22 cellular contexts compared by ENCODE assay signal in genomic region chr6:114281496-114281895, GRCh38.
DNase-seq lines count a peak whose midpoint lies in the region; ATAC-seq, FAIRE-seq and TF ChIP-seq lines count a peak whose summit lies in the region.
"Had no signal": no experiment of that assay in that cellular context is flagged by ENCODE, and none has a peak within 500 bp of the region (broad histone marks: within the 10 kb centered on the region; RNA-seq: fewer than 3 reads in every experiment).

No MANE protein-coding gene starts in this region.

- H3K27me3 ChIP-seq in HAP-1 (ENCODE audit: low read depth), result no peaks in the 10 kb centered on the region
- no peaks in the 10 kb centered on the region; a peak in 1 of 4 replicates for H3K27me3 ChIP-seq in GM12878 (replicated peaks in 1 of 2; ENCODE audit: control insufficient read depth in 2 of 2, insufficient read depth in 2 of 2, low read length in 1 of 2)
- H3K27me3 ChIP-seq in mesendoderm (ENCODE audit: insufficient read depth, low read length, poor library complexity), result no peaks in the 10 kb centered on the region
- H3K27me3 ChIP-seq in right cardiac atrium (ENCODE audit: control insufficient read depth, insufficient read depth), result no peaks in the 10 kb centered on the region
- H3K27me3 ChIP-seq: Peyer's patch had no signal

- BruUV-seq in GM12878 (replicated peaks; lab: Mats Ljungman, UMichigan), result no TSS peak

- H4K20me1 ChIP-seq in GM12878 (ENCODE audit: control insufficient read depth, insufficient read depth), result no peaks in the 10 kb centered on the region

- H3K27me3 Mint-ChIP-seq in natural killer cell (ENCODE audit: low read depth in 2 of 2), result no peaks in the 10 kb centered on the region

- H3K23ac ChIP-seq in mesendoderm (ENCODE audit: low read length), result no peak overlapping the region

- no peaks in the 10 kb centered on the region for H3K4me1 Mint-ChIP-seq in natural killer cell
- H3K4me1 Mint-ChIP-seq: CD14-positive monocyte had no signal

- TF ChIP-seq RAD21 in GM12878 (IDR thresholded peaks at IDR 0.05; ENCODE audit: insufficient read depth, low read depth, low read length), result no peak

- no peak overlapping the region for H2AK5ac ChIP-seq in mesendoderm (ENCODE audit: low read length)

- H4K8ac ChIP-seq in mesendoderm (ENCODE audit: low read depth, low read length), result peak overlapping the region; percentile 28

- peak overlapping the region; percentile 28 for H3K18ac ChIP-seq in mesendoderm (ENCODE audit: low read length)

- no peaks in the 10 kb centered on the region for H3K79me1 ChIP-seq in mesendoderm (ENCODE audit: low read length)

- H3K27ac Mint-ChIP-seq in natural killer cell, result no peak overlapping the region
- H3K27ac Mint-ChIP-seq: CD14-positive monocyte had no signal

- H2BK15ac ChIP-seq in mesendoderm (replicated peaks; ENCODE audit: low read depth), result no peak overlapping the region

- TF ChIP-seq POLR2A in GM12878 (IDR thresholded peaks at IDR 0.05; ENCODE audit: low read depth, low read length), result no peak

- H3K79me2 ChIP-seq in GM12878 (ENCODE audit: control insufficient read depth, insufficient read depth, low read length) (no peaks in the 10 kb centered on the region), mesendoderm (ENCODE audit: control insufficient read depth, insufficient read depth, low read length) (no peaks in the 10 kb centered on the region)

- no peak overlapping the region for H2BK5ac ChIP-seq in mesendoderm (ENCODE audit: low read length)

- RAD21 ChIA-PET in GM12878 (lab: Charles Lee; ENCODE audit: unreplicated experiment), result no interaction called here

- H3K27ac ChIP-seq in GM12878 (ENCODE audit: control insufficient read depth, insufficient read depth), result no peak overlapping the region
- H3K27ac ChIP-seq in mesendoderm (ENCODE audit: low read depth, low read length), result no peak overlapping the region
- H3K27ac ChIP-seq in right cardiac atrium (ENCODE audit: low read length), result no peak overlapping the region
- H3K27ac ChIP-seq: coronary artery, GM23248, Peyer's patch, skin epidermis had no signal

- H3K9me3 Mint-ChIP-seq in natural killer cell, result peaks cover 0 to 2% of the 10 kb centered on the region in 2 donors
- H3K9me3 Mint-ChIP-seq: activated T-cell treated with anti-CD3 and anti-CD28 coated beads, Interleukin-2, amount 50 U/mL, for 4 hours had no signal

- WGBS in GM12878 (ENCODE audit: insufficient coverage, insufficient replicate concordance, low lambda C conversion rate, missing lambda C conversion rate), result 65% methylated on average over 3 of the region's 3 CpGs
- no CpG with 5 or more reads among the region's 3 CpGs for WGBS in mesendoderm (ENCODE audit: extremely low coverage, insufficient coverage, low lambda C conversion rate)
- WGBS in right cardiac atrium, result 33% methylated on average over 3 of the region's 3 CpGs

- H3K4me1 ChIP-seq in HAP-1, result peaks cover 18% of the 10 kb centered on the region
- H3K4me1 ChIP-seq in GM12878 (ENCODE audit: control insufficient read depth, insufficient read depth, low read length), result no peaks in the 10 kb centered on the region
- peaks cover 2% of the 10 kb centered on the region for H3K4me1 ChIP-seq in mesendoderm (ENCODE audit: control insufficient read depth, low read depth, low read length)
- H3K4me1 ChIP-seq in right cardiac atrium (ENCODE audit: control insufficient read depth, insufficient read depth, low read length), result no peaks in the 10 kb centered on the region
- H3K4me1 ChIP-seq: Peyer's patch had no signal

- TF ChIP-seq CTCF in GM12878 (IDR thresholded peaks at IDR 0.05 in 2 of 3, conservative IDR thresholded peaks at IDR 0.05 in 1 of 3; ENCODE audit: control insufficient read depth in 2 of 3, extremely low read depth in 1 of 3, insufficient read depth in 1 of 3, low read depth in 3 of 3, low read length in 3 of 3) (no peak), natural killer cell (IDR thresholded peaks at IDR 0.05) (no peak)

- intact Hi-C loops in GM12878 (cut with micrococcal nuclease; ENCODE audit: unreplicated experiment) (no loop called here), right cardiac atrium (cut with DNase I) (no loop called here), natural killer cell (cut with micrococcal nuclease) (no loop called here)

- H3K36me3 Mint-ChIP-seq in natural killer cell, result no peaks in the 10 kb centered on the region
- H3K36me3 Mint-ChIP-seq: CD14-positive monocyte had no signal

- ATAC-seq in GM12878 (no peak), right cardiac atrium (no peak), natural killer cell (no peak)
- ATAC-seq: activated T-cell treated with anti-CD3 and anti-CD28 coated beads, Interleukin-2, amount 50 U/mL, for 4 hours had no signal

- POLR2A ChIA-PET in GM12878 (lab: Charles Lee), result no interaction called here

- H3K4me3 Mint-ChIP-seq in natural killer cell, result no peak overlapping the region
- H3K4me3 Mint-ChIP-seq: activated T-cell treated with anti-CD3 and anti-CD28 coated beads, Interleukin-2, amount 50 U/mL, for 4 hours; CD14-positive monocyte had no signal

- TF ChIP-seq EP300 in GM12878 (IDR thresholded peaks at IDR 0.05; ENCODE audit: borderline replicate concordance in 1 of 2, control insufficient read depth in 1 of 2, low read depth in 2 of 2, low read length in 2 of 2), result no peak

- H3K9ac ChIP-seq in GM12878 (ENCODE audit: control insufficient read depth, insufficient read depth, low read length) (no peak overlapping the region), mesendoderm (ENCODE audit: low read length) (no peak overlapping the region)
- H3K9ac ChIP-seq: GM23248 had no signal

- no peak overlapping the region for H4K5ac ChIP-seq in mesendoderm (ENCODE audit: low read length)

- H3K4me3 ChIP-seq in HAP-1 (no peak overlapping the region), GM12878 (no peak overlapping the region), mesendoderm (ENCODE audit: low read length) (no peak overlapping the region), right cardiac atrium (ENCODE audit: low read length) (no peak overlapping the region)
- H3K4me3 ChIP-seq: coronary artery, GM23248, Peyer's patch, skin epidermis had no signal

- no peak for FAIRE-seq in GM12878 (lab: Jason Lieb, UNC)
- FAIRE-seq: bronchial epithelial cell had no signal

- H3K9me3 ChIP-seq in HAP-1 (no peaks in the 10 kb centered on the region), GM12878 (replicated peaks; ENCODE audit: control insufficient read depth, insufficient read depth, low read length) (no peaks in the 10 kb centered on the region), right cardiac atrium (ENCODE audit: control insufficient read depth, low read length) (no peaks in the 10 kb centered on the region)
- H3K9me3 ChIP-seq: Peyer's patch had no signal

- SMC1A ChIA-PET in GM12878 (lab: Charles Lee; ENCODE audit: uncharacterized antibody, unreplicated experiment), result interaction anchor here (1.2 kb wide), 1 partner anchor 23 kb away, joined by 3 read pairs; no protein-coding TSS in a partner anchor

- H2BK120ac ChIP-seq in mesendoderm (ENCODE audit: low read depth, low read length), result no peak overlapping the region

- CTCF ChIA-PET in GM12878 (lab: Yijun Ruan, JAX), result no interaction called here

- H3K56ac ChIP-seq in mesendoderm (ENCODE audit: low read length), result no peak overlapping the region

- DNase-seq in HAP-1 (ENCODE audit: low spot score in 2 of 2), result peak; percentile 55 to 68
- peak; percentile 94 for DNase-seq in NCI-H2171 treated with DMSO at 0.1 percent for 48 hours (lab: John Stamatoyannopoulos, UW)
- DNase-seq in GM12878 (ENCODE audit: low read depth, low spot score), result no peak
- DNase-seq in mesendoderm, result peak; percentile 48
- no peak for DNase-seq in right cardiac atrium
- DNase-seq in natural killer cell, result no peak
- DNase-seq in iPS-NIHi11 (ENCODE audit: low spot score), result no peak
- no peak for DNase-seq in ureter (ENCODE audit: low spot score)
- DNase-seq: activated CD4-positive, alpha-beta T cell treated with anti-CD3 and anti-CD28 coated beads for 48 hours; activated naive CD4-positive, alpha-beta T cell treated with Interleukin-2 at 50 U/mL for 16 hours; activated T-cell treated with anti-CD3 and anti-CD28 coated beads, Interleukin-2, amount 50 U/mL, for 4 hours; GM23248; Karpas-422; NCI-H1092; NCI-H1930; nucleus accumbens; Peyer's patch; trophoblast cell had no signal

- H2AFZ ChIP-seq in GM12878 (ENCODE audit: control insufficient read depth, low read depth, low read length), result no peak overlapping the region
- H2AFZ ChIP-seq: GM23248 had no signal

- in situ Hi-C loops in HAP-1 (cut with MboI; ENCODE audit: low sequenced_read_pairs) (no loop called here), GM12878 (cut with MboI) (no loop called here)

- H3K36me3 ChIP-seq in HAP-1 (replicated peaks) (no peaks in the 10 kb centered on the region), GM12878 (ENCODE audit: control insufficient read depth in 2 of 2, insufficient read depth in 2 of 2, low read length in 1 of 2) (no peaks in the 10 kb centered on the region), mesendoderm (ENCODE audit: control insufficient read depth, insufficient read depth, low read length) (no peaks in the 10 kb centered on the region)
- H3K36me3 ChIP-seq: Peyer's patch had no signal

- H3K4me2 ChIP-seq in GM12878 (ENCODE audit: control insufficient read depth, insufficient read depth) (no peak overlapping the region), mesendoderm (ENCODE audit: low read length) (no peak overlapping the region)

- no peak overlapping the region for H3K4ac ChIP-seq in mesendoderm (ENCODE audit: low read depth, low read length)

TF ChIP-seq in GM12878, 131 proteins besides CTCF, POLR2A, EP300 and RAD21:
- TF ChIP-seq, protein P1, sequence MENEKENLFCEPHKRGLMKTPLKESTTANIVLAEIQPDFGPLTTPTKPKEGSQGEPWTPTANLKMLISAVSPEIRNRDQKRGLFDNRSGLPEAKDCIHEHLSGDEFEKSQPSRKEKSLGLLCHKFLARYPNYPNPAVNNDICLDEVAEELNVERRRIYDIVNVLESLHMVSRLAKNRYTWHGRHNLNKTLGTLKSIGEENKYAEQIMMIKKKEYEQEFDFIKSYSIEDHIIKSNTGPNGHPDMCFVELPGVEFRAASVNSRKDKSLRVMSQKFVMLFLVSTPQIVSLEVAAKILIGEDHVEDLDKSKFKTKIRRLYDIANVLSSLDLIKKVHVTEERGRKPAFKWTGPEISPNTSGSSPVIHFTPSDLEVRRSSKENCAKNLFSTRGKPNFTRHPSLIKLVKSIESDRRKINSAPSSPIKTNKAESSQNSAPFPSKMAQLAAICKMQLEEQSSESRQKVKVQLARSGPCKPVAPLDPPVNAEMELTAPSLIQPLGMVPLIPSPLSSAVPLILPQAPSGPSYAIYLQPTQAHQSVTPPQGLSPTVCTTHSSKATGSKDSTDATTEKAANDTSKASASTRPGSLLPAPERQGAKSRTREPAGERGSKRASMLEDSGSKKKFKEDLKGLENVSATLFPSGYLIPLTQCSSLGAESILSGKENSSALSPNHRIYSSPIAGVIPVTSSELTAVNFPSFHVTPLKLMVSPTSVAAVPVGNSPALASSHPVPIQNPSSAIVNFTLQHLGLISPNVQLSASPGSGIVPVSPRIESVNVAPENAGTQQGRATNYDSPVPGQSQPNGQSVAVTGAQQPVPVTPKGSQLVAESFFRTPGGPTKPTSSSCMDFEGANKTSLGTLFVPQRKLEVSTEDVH (IDR thresholded peaks at IDR 0.05; ENCODE audit: low read depth, partially characterized antibody), result no peak
- TF ChIP-seq SPI1 (IDR thresholded peaks at IDR 0.05; ENCODE audit: borderline replicate concordance, insufficient read depth, low read depth, low read length), result peak; percentile 24
TF ChIP-seq in GM12878: peak in this region for 1.

Comparison
In these comparisons a context has a peak if more than half of its experiments do, and no peak if none do; other contexts are left out.
1. DNase-seq: peak in HAP-1 (2 of 2), NCI-H2171 treated with DMSO at 0.1 percent for 48 hours (single experiment) and mesendoderm (single experiment); none in GM12878 (single experiment), right cardiac atrium (0 of 3), natural killer cell (single experiment), iPS-NIHi11 (single experiment) and ureter (single experiment).